ENCODE assay signal across 22 cellular contexts in the genomic region with DNA sequence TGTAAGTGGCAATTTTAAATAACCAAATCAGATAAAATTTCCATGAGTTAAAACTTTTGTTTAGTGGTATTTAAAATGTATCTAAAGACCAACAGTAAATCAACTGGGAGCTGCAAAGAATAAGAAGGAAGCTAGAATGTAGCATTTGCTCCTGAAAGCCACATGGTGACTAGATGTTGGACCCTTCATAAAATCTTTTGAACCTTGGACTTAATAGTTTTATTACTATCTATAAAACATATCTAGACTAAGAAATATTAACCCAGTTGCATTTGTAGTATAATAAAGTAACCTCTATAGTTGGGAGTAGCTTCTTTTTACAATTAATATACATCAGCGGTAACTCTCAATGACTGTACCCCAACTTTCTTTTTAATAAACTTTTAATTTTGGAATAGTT.
"Had no signal": no experiment of that assay in that cellular context is flagged by ENCODE, and none has a peak within 500 bp of the region (broad histone marks: within the 10 kb centered on the region; RNA-seq: fewer than 3 reads in every experiment).

No MANE protein-coding gene starts in this region.

- H3K27ac ChIP-seq: adrenal gland, RWPE1 had no signal

- DNase-seq: activated CD4-positive, alpha-beta T cell treated with anti-CD3 and anti-CD28 coated beads for 48 hours; activated CD4-positive, alpha-beta T cell treated with anti-CD3 and anti-CD28 coated beads, Interleukin-2, amount 50 U/mL, for 4 hours; activated CD4-positive, CD25-positive, alpha-beta regulatory T cell treated with anti-CD3 and anti-CD28 coated beads, Interleukin-2, amount 50 U/mL, for 72 hours; activated CD8-positive, alpha-beta memory T cell treated with anti-CD3 and anti-CD28 coated beads, Interleukin-2, amount 50 U/mL, for 48 hours; activated CD8-positive, alpha-beta T cell treated with anti-CD3 and anti-CD28 coated beads, Interleukin-2, amount 10 ng/mL, durations not matched to agents 7 days and 5 days; activated naive CD4-positive, alpha-beta T cell treated with anti-CD3 and anti-CD28 coated beads, Interleukin-2, amount 50 U/mL, for 16 hours; activated naive CD8-positive, alpha-beta T cell treated with anti-CD3 and anti-CD28 coated beads, Interleukin-2, amount 10 ng/mL, durations not matched to agents 7 days and 5 days; activated T-cell treated with anti-CD3 and anti-CD28 coated beads, Interleukin-2, amount 50 U/mL, for 1 hour; KG1; NCI-H1092; NCI-H1417; NCI-H1930; NCI-H2171 treated with DMSO at 0.1 percent for 48 hours; NCI-H226; NCI-H526; NCI-H774; SHP77 treated with DMSO at 0.1 percent for 48 hours; T-helper 17 cell; T-helper 9 cell had no signal

- H3K4me3 Mint-ChIP-seq: activated CD8-positive, alpha-beta T cell treated with anti-CD3 and anti-CD28 coated beads, Interleukin-2, amount 10 ng/mL, durations not matched to agents 7 days and 5 days; activated naive CD8-positive, alpha-beta T cell treated with anti-CD3 and anti-CD28 coated beads, Interleukin-2, amount 10 ng/mL, durations not matched to agents 7 days and 5 days; T-helper 17 cell; WTC11 had no signal

- H3K9me3 Mint-ChIP-seq: activated naive CD8-positive, alpha-beta T cell treated with anti-CD3 and anti-CD28 coated beads, Interleukin-2, amount 10 ng/mL, durations not matched to agents 7 days and 5 days; WTC11 had no signal

- H3K27me3 ChIP-seq: adrenal gland had no signal

- H3K27ac Mint-ChIP-seq: activated CD8-positive, alpha-beta T cell treated with anti-CD3 and anti-CD28 coated beads, Interleukin-2, amount 10 ng/mL, durations not matched to agents 7 days and 5 days; activated naive CD8-positive, alpha-beta T cell treated with anti-CD3 and anti-CD28 coated beads, Interleukin-2, amount 10 ng/mL, durations not matched to agents 7 days and 5 days; T-helper 17 cell; WTC11 had no signal

- H3K27me3 Mint-ChIP-seq: activated naive CD8-positive, alpha-beta T cell treated with anti-CD3 and anti-CD28 coated beads, Interleukin-2, amount 10 ng/mL, durations not matched to agents 7 days and 5 days; T-helper 17 cell had no signal

- H3K9me3 ChIP-seq: adrenal gland had no signal

- H3K4me3 ChIP-seq: adrenal gland had no signal

- ATAC-seq: activated CD8-positive, alpha-beta T cell treated with anti-CD3 and anti-CD28 coated beads, Interleukin-2, amount 10 ng/mL, durations not matched to agents 7 days and 5 days; T-helper 17 cell; WTC11 had no signal

- H3K4me1 Mint-ChIP-seq: activated naive CD8-positive, alpha-beta T cell treated with anti-CD3 and anti-CD28 coated beads, Interleukin-2, amount 10 ng/mL, durations not matched to agents 7 days and 5 days; WTC11 had no signal
